In the genomic region with DNA sequence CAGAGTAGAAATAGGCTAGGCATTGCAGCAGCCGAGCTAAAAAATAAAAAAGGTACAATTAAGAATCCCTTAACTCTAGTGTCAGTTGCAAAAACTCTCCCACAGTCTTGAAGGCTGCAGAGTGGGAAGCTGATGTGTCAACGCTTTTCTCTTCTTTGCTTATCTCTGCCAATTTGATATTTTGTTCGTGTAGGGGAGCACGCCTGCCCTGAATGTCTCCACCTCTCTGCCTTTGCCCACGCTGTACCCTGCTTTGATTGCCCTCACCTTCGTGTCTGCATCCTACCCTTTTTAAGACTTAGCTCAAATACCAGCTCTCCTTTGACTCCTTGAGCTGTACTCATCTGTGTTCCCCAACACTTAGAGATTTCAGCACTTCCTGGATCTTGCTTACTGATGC, we compare ENCODE assay signal across 1 cellular context.
TF ChIP-seq lines count a peak whose summit lies in the region.

No MANE protein-coding gene starts in this region.

TF ChIP-seq in GM23338, 12 proteins besides CTCF, POLR2A, EP300 and RAD21 (continued from another document):
- no peak for TF ChIP-seq POLR2AphosphoS5 (IDR thresholded peaks at IDR 0.05; ENCODE audit: low read depth)
- no peak for TF ChIP-seq JUNB (IDR thresholded peaks at IDR 0.05; ENCODE audit: unreplicated experiment)
